ENCODE assay signal across 8 cellular contexts in genomic region chr7:90244909-90245841, GRCh38. TPM values are rescaled to one million over a fixed set of nuclear protein-coding genes. Genes with fewer than 3 reads are reported as not detected.
DNase-seq lines count a peak whose midpoint lies in the region; TF ChIP-seq lines count a peak whose summit lies in the region.

Gene CFAP69, plus strand, starts transcription at chr7:90245174. Its CDS starts 251 bp downstream, at chr7:90245425.

- DNase-seq in GM23248 (peak; percentile 95), Kasumi-1 (lab: John Stamatoyannopoulos, UW) (peak; percentile 12 to 27), SHP77 (lab: John Stamatoyannopoulos, UW) (peak; percentile 55 to 87), activated gamma-delta T cell treated with Interleukin-2 at 50 U/mL for 16 hours (peak; percentile 75), foreskin melanocyte (peak; percentile 79), stomach (peak; percentile 92)

- no peaks in the 10 kb centered on the region for H3K27me3 ChIP-seq in GM23248 (replicated peaks; ENCODE audit: insufficient read depth)
- H3K27me3 ChIP-seq in neuron (ENCODE audit: insufficient read depth, low read length): peaks cover 11% of the 10 kb centered on the region
- H3K27me3 ChIP-seq in stomach: no peaks in the 10 kb centered on the region

- H3K9me3 ChIP-seq in ES-I3 (ENCODE audit: control insufficient read depth, insufficient read depth, low read length) (no peaks in the 10 kb centered on the region), GM23248 (ENCODE audit: low read depth) (no peaks in the 10 kb centered on the region), neuron (ENCODE audit: low read length) (no peaks in the 10 kb centered on the region), stomach (no peaks in the 10 kb centered on the region)

- H3K36me3 ChIP-seq in ES-I3 (ENCODE audit: insufficient read depth, low read length) (no peaks in the 10 kb centered on the region), GM23248 (ENCODE audit: low read depth) (no peaks in the 10 kb centered on the region), neuron (ENCODE audit: insufficient read depth, low read length) (no peaks in the 10 kb centered on the region), stomach (no peaks in the 10 kb centered on the region)

- H3K27ac ChIP-seq in GM23248: peak within 1 kb of the TSS; percentile 43
- peak within 1 kb of the TSS; percentile 31 to 83 (median 69) for H3K27ac ChIP-seq in stomach

- 1% methylated on average over 55 to 59 of the region's 59 CpGs for WGBS in GM23248 (ENCODE audit: low coverage in 1 of 2, low lambda C conversion rate in 2 of 2, missing lambda C conversion rate in 2 of 2), 2 experiments
- WGBS in stomach, 5 donors: 0 to 1% (median 1%) methylated on average over 39 to 59 of the region's 59 CpGs

- peaks cover 12% of the 10 kb centered on the region for H3F3A ChIP-seq in GM23248 (ENCODE audit: insufficient read depth)

- peak in 4 of 7 experiments; percentile 24 to 43 (median 34) for TF ChIP-seq CTCF in stomach (IDR thresholded peaks at IDR 0.05)

- intact Hi-C loops in stomach (cut with DNase I; ENCODE audit: low total_unique reads): no loop called here

- in situ Hi-C loops in GM23248 (cut with MboI): no loop called here

- no peak for TF ChIP-seq EP300 in stomach (IDR thresholded peaks at IDR 0.05)

- H3K9ac ChIP-seq in ES-I3 (ENCODE audit: low read depth, low read length) (peak within 1 kb of the TSS; percentile 57), GM23248 (peak within 1 kb of the TSS; percentile 91)

- H3K9me2 ChIP-seq in GM23248 (ENCODE audit: insufficient read depth): no peaks in the 10 kb centered on the region

- H2AFZ ChIP-seq in GM23248 (peak within 1 kb of the TSS; percentile 99), neuron (ENCODE audit: low read depth, low read length) (peak within 1 kb of the TSS; percentile 100)

- H4K20me1 ChIP-seq in GM23248 (ENCODE audit: insufficient read depth): no peaks in the 10 kb centered on the region

- H3K4me1 ChIP-seq in ES-I3 (ENCODE audit: insufficient read depth, low read length): no peaks in the 10 kb centered on the region
- H3K4me1 ChIP-seq in GM23248 (ENCODE audit: insufficient read depth): peaks cover 20% of the 10 kb centered on the region
- peaks cover 8% of the 10 kb centered on the region for H3K4me1 ChIP-seq in neuron (ENCODE audit: insufficient read depth, low read length)
- H3K4me1 ChIP-seq in stomach: peaks cover 5 to 22% (median 21%) of the 10 kb centered on the region in 4 donors

- H3K79me2 ChIP-seq in GM23248 (ENCODE audit: insufficient read depth): peaks cover 17% of the 10 kb centered on the region; the same call in 1 of the 2 replicates

- H3K4me2 ChIP-seq in GM23248 (ENCODE audit: unreplicated experiment): peak within 1 kb of the TSS; percentile 84

- TF ChIP-seq POLR2A in stomach (IDR thresholded peaks at IDR 0.05): no peak

- H3K4me3 ChIP-seq in GM23248 (peak within 1 kb of the TSS; percentile 98), neuron (ENCODE audit: low read length) (peak within 1 kb of the TSS; percentile 99), stomach (peak within 1 kb of the TSS; percentile 79 to 99 (median 91))

RNA-seq across cellular contexts. Expression of gene CFAP69, which starts in this region (rescaled TPM):
- 6.9 and 13.5 TPM in 2 replicates for total RNA-seq in GM23248 (2014; rRNA removed; shearing (Covaris generic))
- polyA plus RNA-seq in GM23248 (2016; fragmentation: Nextera tagmentation; extraction: Ambion mirVana) (2.8 and 3.1 TPM in 2 replicates), stomach (1 to 10 TPM; 2.2 to 6.0 (median 5.1) TPM)
- 10 to 100 TPM in 3 of 5 donors, 1 to 10 TPM in 1, under 1 TPM in 1; 0.87 to 22.0 (median 14.3) TPM for total RNA-seq in stomach

Comparison
In these comparisons a context has a peak if more than half of its experiments do, and no peak if none do; other contexts are left out.
1. Peak in every context shown above with its lines: DNase-seq, H3K4me3 ChIP-seq and H3K27ac ChIP-seq.
2. DNase-seq: peak in every context shown above with its lines; median percentile 95 in GM23248; 92 in stomach; 79 in foreskin melanocyte; 75 in activated gamma-delta T cell treated with Interleukin-2 at 50 U/mL for 16 hours; 71 in SHP77; 20 in Kasumi-1.